In the genomic region with DNA sequence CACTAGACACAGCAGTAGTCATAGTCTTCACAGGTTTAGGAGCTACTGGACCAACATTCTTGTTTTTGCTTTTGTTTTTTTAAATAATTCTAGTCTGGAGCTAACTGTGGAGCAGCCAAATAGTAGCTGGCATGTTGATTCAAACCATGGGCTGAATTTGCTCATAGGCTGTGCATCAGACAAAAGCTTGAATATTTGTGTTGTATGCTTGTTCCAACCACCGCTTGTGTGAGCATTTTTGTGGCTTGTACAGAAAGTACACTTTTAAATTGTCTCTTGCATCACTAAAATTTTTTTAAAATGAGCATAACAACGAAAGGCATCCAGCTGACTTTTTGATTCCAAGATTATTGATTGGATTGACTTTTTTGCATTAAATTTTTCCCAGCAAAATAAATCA, we compare ENCODE assay signal across 2 cellular contexts.
TF ChIP-seq lines count a peak whose summit lies in the region.

No MANE protein-coding gene starts in this region.

TF ChIP-seq in SK-N-SH, 30 proteins besides CTCF, POLR2A, EP300 and RAD21 (continued from another document):
- no peak for TF ChIP-seq GABPA (IDR thresholded peaks at IDR 0.05; ENCODE audit: low read depth)
- no peak for TF ChIP-seq EZH2phosphoT487 (IDR thresholded peaks at IDR 0.05; ENCODE audit: borderline replicate concordance, low read depth)

TF ChIP-seq in SK-N-SH treated with all-trans-retinoic acid at 6 μM for 48 hours, 23 proteins besides CTCF, POLR2A, EP300 and RAD21 (continued from another document):
- TF ChIP-seq RARB (CRISPR knock-in tag; IDR thresholded peaks at IDR 0.05) (no peak), SNAI2 (CRISPR knock-in tag; IDR thresholded peaks at IDR 0.05) (no peak), ZNF70 (CRISPR knock-in tag; IDR thresholded peaks at IDR 0.05) (no peak)
